Comparison of ENCODE assay signal across 8 cellular contexts in the genomic region with DNA sequence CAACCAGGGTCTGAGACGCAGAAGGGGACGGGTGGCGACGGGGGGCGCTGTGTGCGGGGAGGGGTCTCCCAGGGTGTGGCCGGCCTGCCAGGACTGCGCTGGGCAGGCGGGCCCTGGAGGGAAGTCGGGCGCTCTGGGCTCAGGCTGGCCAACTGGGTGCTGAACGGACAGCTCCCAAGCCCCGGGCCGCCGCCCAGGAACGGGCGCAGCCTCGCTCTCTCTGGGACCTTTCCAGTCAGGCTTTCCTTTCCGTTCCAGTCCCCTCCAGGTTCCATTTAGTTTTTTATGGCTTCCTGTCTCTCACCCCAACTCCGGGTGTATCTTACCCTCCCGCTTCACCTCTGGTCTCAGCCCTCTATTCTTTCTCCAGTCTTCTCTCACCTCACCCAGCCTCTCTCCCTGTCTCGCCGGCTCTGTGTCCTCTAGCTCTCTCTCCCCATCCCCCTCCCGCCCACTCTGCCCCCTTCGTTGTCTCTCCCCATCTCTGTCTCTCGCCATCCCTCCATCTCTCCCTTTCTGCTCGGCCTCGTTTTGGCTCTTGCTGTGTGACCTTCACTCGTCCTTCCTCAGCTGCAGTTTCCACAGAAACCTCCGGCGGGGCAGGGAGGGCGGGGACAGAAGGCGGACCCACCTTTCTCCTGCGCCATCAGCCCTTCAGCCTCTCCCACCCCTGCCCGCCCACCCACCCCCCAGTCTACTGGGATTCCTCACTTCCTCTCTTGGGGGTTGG. TPM values are rescaled to one million over a fixed set of nuclear protein-coding genes. Genes with fewer than 3 reads are reported as not detected.
DNase-seq lines count a peak whose midpoint lies in the region; ATAC-seq, FAIRE-seq and TF ChIP-seq lines count a peak whose summit lies in the region.

No MANE protein-coding gene starts in this region.

- POLR2A ChIA-PET in activated CD4-positive, alpha-beta T cell treated with anti-CD3 and anti-CD28 coated beads for 36 hours (lab: Charles Lee) = no interaction called here
- POLR2A ChIA-PET in GM12878 (lab: Charles Lee) = interaction anchor here (0.6 kb wide), 1 partner anchor 165 kb away, joined by 3 read pairs; no protein-coding TSS in a partner anchor

- no peak overlapping the region for H3K4me2 ChIP-seq in GM12878 (ENCODE audit: control insufficient read depth, insufficient read depth)

- H3K4me3 ChIP-seq in GM12878 = no peak overlapping the region

- intact Hi-C loops in activated CD4-positive, alpha-beta T cell treated with anti-CD3 and anti-CD28 coated beads for 36 hours (cut with DNase I, micrococcal nuclease) = loop anchor here in 1 of 2 experiments (5.0 kb wide), 1 partner anchor 35 kb away; no protein-coding TSS in a partner anchor
- intact Hi-C loops in GM12878 (cut with micrococcal nuclease; ENCODE audit: unreplicated experiment) = no loop called here

- H3K27ac ChIP-seq in GM12878 (ENCODE audit: control insufficient read depth, insufficient read depth) = no peak overlapping the region

- no peak for TF ChIP-seq CTCF in GM12878 (IDR thresholded peaks at IDR 0.05 in 2 of 3, conservative IDR thresholded peaks at IDR 0.05 in 1 of 3; ENCODE audit: control insufficient read depth in 2 of 3, extremely low read depth in 1 of 3, insufficient read depth in 1 of 3, low read depth in 3 of 3, low read length in 3 of 3)

- no peaks in the 10 kb centered on the region for H3K9me3 ChIP-seq in GM12878 (replicated peaks; ENCODE audit: control insufficient read depth, insufficient read depth, low read length)

- no peak for TF ChIP-seq RAD21 in GM12878 (IDR thresholded peaks at IDR 0.05; ENCODE audit: insufficient read depth, low read depth, low read length)

- H3K9ac ChIP-seq in GM12878 (ENCODE audit: control insufficient read depth, insufficient read depth, low read length) = no peak overlapping the region

- no peaks in the 10 kb centered on the region for H3K36me3 Mint-ChIP-seq in activated CD4-positive, alpha-beta T cell treated with anti-CD3 and anti-CD28 coated beads for 36 hours (ENCODE audit: low read depth)
- H3K36me3 Mint-ChIP-seq in immature natural killer cell = peaks cover 3 to 9% (median 4%) of the 10 kb centered on the region in 3 donors

- no peak for TF ChIP-seq EP300 in GM12878 (IDR thresholded peaks at IDR 0.05; ENCODE audit: borderline replicate concordance in 1 of 2, control insufficient read depth in 1 of 2, low read depth in 2 of 2, low read length in 2 of 2)

- peak; percentile 71 for DNase-seq in activated CD4-positive, alpha-beta T cell treated with anti-CD3 and anti-CD28 coated beads for 36 hours
- DNase-seq in activated CD4-positive, alpha-beta T cell treated with anti-CD3 and anti-CD28 coated beads for 1 hour = no peak
- DNase-seq in SHP77 treated with DMSO at 0.1 percent for 48 hours (lab: John Stamatoyannopoulos, UW) (peak; percentile 89), GM12878 (ENCODE audit: low read depth, low spot score) (no peak), immature natural killer cell (peak; percentile 19 to 34 (median 33))
- peak; percentile 62 for DNase-seq in stimulated activated naive CD8-positive, alpha-beta T cell treated with anti-CD3 and anti-CD28 coated beads, Interleukin-15, Interleukin-2, amounts not matched to agents 100 U/mL and 50 U/mL, for 24 hours

- H3K27me3 ChIP-seq in GM12878 (replicated peaks in 1 of 2; ENCODE audit: control insufficient read depth in 2 of 2, insufficient read depth in 2 of 2, low read length in 1 of 2) = peaks cover 3 to 20% of the 10 kb centered on the region in 2 experiments; a peak in 2 of 4 replicates

- no peak overlapping the region for H3K4me3 Mint-ChIP-seq in activated CD4-positive, alpha-beta T cell treated with anti-CD3 and anti-CD28 coated beads for 36 hours
- H3K4me3 Mint-ChIP-seq in immature natural killer cell = peak overlapping the region in 3 of 5 donors; percentile 15 to 34 (median 25)

- no peaks in the 10 kb centered on the region for H4K20me1 ChIP-seq in GM12878 (ENCODE audit: control insufficient read depth, insufficient read depth)

- no peaks in the 10 kb centered on the region for H3K79me2 ChIP-seq in GM12878 (ENCODE audit: control insufficient read depth, insufficient read depth, low read length)

- peaks cover 29% of the 10 kb centered on the region for H3K4me1 Mint-ChIP-seq in activated CD4-positive, alpha-beta T cell treated with anti-CD3 and anti-CD28 coated beads for 36 hours
- peaks cover 22 to 27% of the 10 kb centered on the region in 2 donors for H3K4me1 Mint-ChIP-seq in immature natural killer cell

- no peak for FAIRE-seq in GM12878 (lab: Jason Lieb, UNC)

- BruUV-seq in GM12878 (replicated peaks; lab: Mats Ljungman, UMichigan) = no TSS peak

- in situ Hi-C loops in GM12878 (cut with MboI) = no loop called here

- WGBS in GM12878 (ENCODE audit: insufficient coverage, insufficient replicate concordance, low lambda C conversion rate, missing lambda C conversion rate) = 2% methylated on average over 21 of the region's 35 CpGs

- H3K36me3 ChIP-seq in GM12878 (ENCODE audit: control insufficient read depth in 2 of 2, insufficient read depth in 2 of 2, low read length in 1 of 2) = no peaks in the 10 kb centered on the region

- ATAC-seq in activated CD4-positive, alpha-beta T cell treated with anti-CD3 and anti-CD28 coated beads for 36 hours = no peak
- peak; percentile 47 for ATAC-seq in GM12878
- no peak for ATAC-seq in stimulated activated naive CD8-positive, alpha-beta T cell treated with anti-CD3 and anti-CD28 coated beads, Interleukin-15, Interleukin-2, amounts not matched to agents 100 U/mL and 50 U/mL, for 24 hours
- ATAC-seq in HG02884 (IDR thresholded peaks at IDR 0.05; ENCODE audit: unreplicated experiment) = no peak
- no peak for ATAC-seq in GM21515 (IDR thresholded peaks at IDR 0.05; ENCODE audit: unreplicated experiment)

- CTCF ChIA-PET in activated CD4-positive, alpha-beta T cell treated with anti-CD3 and anti-CD28 coated beads for 36 hours (lab: Charles Lee) = interaction anchor here (0.5 to 0.7 kb wide), 2 partner anchors 109 to 400 kb away, joined by 3 read pairs; no protein-coding TSS in a partner anchor
- CTCF ChIA-PET in GM12878 (lab: Yijun Ruan, JAX) = no interaction called here

- RAD21 ChIA-PET in GM12878 (lab: Charles Lee; ENCODE audit: unreplicated experiment) = no interaction called here

- no peaks in the 10 kb centered on the region for H3K9me3 Mint-ChIP-seq in activated CD4-positive, alpha-beta T cell treated with anti-CD3 and anti-CD28 coated beads for 36 hours (ENCODE audit: low read depth)
- H3K9me3 Mint-ChIP-seq in immature natural killer cell = peaks cover 0 to 2% (median 0%) of the 10 kb centered on the region in 6 donors

- peaks cover 62% of the 10 kb centered on the region for H3K27me3 Mint-ChIP-seq in activated CD4-positive, alpha-beta T cell treated with anti-CD3 and anti-CD28 coated beads for 36 hours
- peaks cover 19 to 43% (median 30%) of the 10 kb centered on the region in 3 donors for H3K27me3 Mint-ChIP-seq in immature natural killer cell (ENCODE audit: low read depth in 3 of 3)

- SMC1A ChIA-PET in GM12878 (lab: Charles Lee; ENCODE audit: uncharacterized antibody, unreplicated experiment) = no interaction called here

- TF ChIP-seq POLR2A in GM12878 (IDR thresholded peaks at IDR 0.05; ENCODE audit: low read depth, low read length) = no peak

- peaks cover 3% of the 10 kb centered on the region for H3K4me1 ChIP-seq in GM12878 (ENCODE audit: control insufficient read depth, insufficient read depth, low read length)

- no peak overlapping the region for H3K27ac Mint-ChIP-seq in activated CD4-positive, alpha-beta T cell treated with anti-CD3 and anti-CD28 coated beads for 36 hours
- peak overlapping the region in 1 of 6 donors; percentile 32 for H3K27ac Mint-ChIP-seq in immature natural killer cell

- H2AFZ ChIP-seq in GM12878 (ENCODE audit: control insufficient read depth, low read depth, low read length) = no peak overlapping the region

RNA-seq across cellular contexts. Expression of a gene that starts 3.3 kb away (rescaled TPM):
- 1 to 10 TPM; 1.8 TPM for total RNA-seq in activated CD4-positive, alpha-beta T cell treated with anti-CD3 and anti-CD28 coated beads for 36 hours
- total RNA-seq in GM12878 (2013; cell fraction: nucleolus; rRNA removed) = 1.6 and 3.6 TPM in 2 replicates
- total RNA-seq in GM12878 (2014; rRNA removed) (0.17 and 0.22 TPM in 2 replicates), GM12878 (2014; rRNA removed; fragmentation: Illumina TruSeq; extraction: Trizol) (0.09 and 0.22 TPM in 2 replicates), GM12878 (2021) (0.64 and 0.72 TPM in 2 replicates)
- 0.76 TPM for polyA plus RNA-seq in GM12878 (2011; ENCODE audit: low read depth)
- polyA plus RNA-seq in GM12878 (2011; rRNA removed) (0.20 TPM in 1 of 2 replicates, not detected in the other), GM12878 (2014; fragmentation: Illumina TruSeq; extraction: Trizol) (0.06 and 0.37 TPM in 2 replicates), GM12878 (2014; fragmentation: Nextera tagmentation; extraction: Ambion mirVana) (not detected), GM12878 (2014; rRNA removed) (0.28 and 0.84 TPM in 2 replicates), GM12878 (2016; fragmentation: Nextera tagmentation; extraction: Ambion mirVana) (under 1 TPM; 0.39 to 0.86 TPM), immature natural killer cell (1 to 10 TPM in 2 of 3 donors, under 1 TPM in 1; 0.29 to 5.9 (median 1.8) TPM)
- polyA plus RNA-seq in GM12878 (2011; cell fraction: cytosol; rRNA removed) = 0.22 and 0.24 TPM in 2 replicates
- 0.73 and 0.85 TPM in 2 replicates for polyA plus RNA-seq in GM12878 (2011; cell fraction: nucleus; rRNA removed)
- 2.4 TPM in 2 replicates for polyA plus RNA-seq in GM12878 (2012)
- 0.29 and 0.41 TPM in 2 replicates for polyA minus RNA-seq in GM12878 (2011; rRNA and poly(A)+ RNA removed)
- 0.62 and 0.67 TPM in 2 replicates for polyA minus RNA-seq in GM12878 (2011; cell fraction: cytosol; rRNA and poly(A)+ RNA removed)
- 0.24 and 0.38 TPM in 2 replicates for polyA minus RNA-seq in GM12878 (2011; cell fraction: nucleus; rRNA and poly(A)+ RNA removed)

RNA-seq across cellular contexts. Expression of a gene that starts 38.2 kb away (rescaled TPM):
- 10 to 100 TPM; 35.3 to 49.7 TPM for total RNA-seq in activated CD4-positive, alpha-beta T cell treated with anti-CD3 and anti-CD28 coated beads for 36 hours
- 9.6 and 11.0 TPM in 2 replicates for total RNA-seq in GM12878 (2013; cell fraction: nucleolus; rRNA removed)
- total RNA-seq in GM12878 (2014; rRNA removed) (90.6 and 104 TPM in 2 replicates), GM12878 (2014; rRNA removed; fragmentation: Illumina TruSeq; extraction: Trizol) (14.1 and 15.6 TPM in 2 replicates), GM12878 (2021) (71.2 and 80.6 TPM in 2 replicates)
- polyA plus RNA-seq in GM12878 (2011; ENCODE audit: low read depth) = 57.5 TPM
- polyA plus RNA-seq in GM12878 (2011; rRNA removed) (8.3 and 15.9 TPM in 2 replicates), GM12878 (2014; fragmentation: Illumina TruSeq; extraction: Trizol) (5.2 and 11.1 TPM in 2 replicates), GM12878 (2014; fragmentation: Nextera tagmentation; extraction: Ambion mirVana) (10 to 100 TPM; 10.9 to 27.3 TPM), GM12878 (2014; rRNA removed) (115 and 118 TPM in 2 replicates), GM12878 (2016; fragmentation: Nextera tagmentation; extraction: Ambion mirVana) (10 to 100 TPM; 86.9 to 90.4 TPM), immature natural killer cell (100 to 1,000 TPM; 263 to 375 (median 373) TPM)
- 41.8 and 54.8 TPM in 2 replicates for polyA plus RNA-seq in GM12878 (2011; cell fraction: cytosol; rRNA removed)
- 25.1 and 27.7 TPM in 2 replicates for polyA plus RNA-seq in GM12878 (2011; cell fraction: nucleus; rRNA removed)
- polyA plus RNA-seq in GM12878 (2012) = 69.9 and 85.8 TPM in 2 replicates
- polyA minus RNA-seq in GM12878 (2011; rRNA and poly(A)+ RNA removed) = 11.8 and 16.9 TPM in 2 replicates
- 4.4 and 4.8 TPM in 2 replicates for polyA minus RNA-seq in GM12878 (2011; cell fraction: cytosol; rRNA and poly(A)+ RNA removed)
- 7.6 and 12.1 TPM in 2 replicates for polyA minus RNA-seq in GM12878 (2011; cell fraction: nucleus; rRNA and poly(A)+ RNA removed)

Comparison
In these comparisons a context has a peak if more than half of its experiments do, and no peak if none do; other contexts are left out.
1. DNase-seq: peak in activated CD4-positive, alpha-beta T cell treated with anti-CD3 and anti-CD28 coated beads for 36 hours (single experiment), SHP77 treated with DMSO at 0.1 percent for 48 hours (single experiment), immature natural killer cell (3 of 3) and stimulated activated naive CD8-positive, alpha-beta T cell treated with anti-CD3 and anti-CD28 coated beads, Interleukin-15, Interleukin-2, amounts not matched to agents 100 U/mL and 50 U/mL, for 24 hours (single experiment); none in activated CD4-positive, alpha-beta T cell treated with anti-CD3 and anti-CD28 coated beads for 1 hour (single experiment) and GM12878 (single experiment).